Comparison of ENCODE assay signal across 13 cellular contexts in the genomic region with DNA sequence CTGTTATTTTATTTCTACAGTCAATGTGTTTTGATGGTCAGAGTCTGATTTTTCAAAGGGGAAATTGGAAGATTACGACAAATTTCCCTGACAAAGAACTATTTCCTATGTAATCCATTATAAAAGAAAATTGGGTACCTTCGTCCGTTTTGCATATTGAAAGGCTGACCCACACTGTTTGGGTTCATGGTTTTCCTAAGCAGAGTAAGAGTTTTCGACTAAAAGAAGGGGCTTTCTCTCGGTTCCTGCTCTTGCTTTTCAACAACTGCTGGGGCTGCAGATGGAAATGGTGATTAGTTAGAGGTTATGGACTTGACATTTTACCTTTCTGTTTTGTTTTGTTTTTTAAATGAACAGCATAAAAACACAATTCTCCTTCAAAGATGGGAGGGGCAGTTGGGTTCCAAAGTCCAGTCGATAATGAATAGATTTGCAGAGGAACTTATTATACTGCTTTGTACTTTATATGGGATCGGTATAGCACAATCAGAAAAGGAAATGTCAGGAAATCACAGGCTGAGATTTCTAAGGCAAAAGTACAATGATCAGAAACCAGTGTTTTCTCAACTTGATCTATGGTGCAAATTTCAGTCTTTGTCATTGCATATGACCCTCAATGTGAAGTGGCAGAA. TPM values are rescaled to one million over a fixed set of nuclear protein-coding genes. Genes with fewer than 3 reads are reported as not detected.
A peak's percentile ranks its signal among the peaks of the same experiment; 100 is the strongest.
DNase-seq lines count a peak whose midpoint lies in the region; ATAC-seq and TF ChIP-seq lines count a peak whose summit lies in the region.
"Had no signal": no experiment of that assay in that cellular context is flagged by ENCODE, and none has a peak within 500 bp of the region (broad histone marks: within the 10 kb centered on the region; RNA-seq: fewer than 3 reads in every experiment).

No MANE protein-coding gene starts in this region.

- no peaks in the 10 kb centered on the region for H3K79me2 ChIP-seq in GM23338 (replicated peaks; ENCODE audit: insufficient read depth)

- no peaks in the 10 kb centered on the region for H3K9me3 Mint-ChIP-seq in GM23338
- H3K9me3 Mint-ChIP-seq: stimulated activated memory B cell treated with anti-CD40 and anti-IgM and Interleukin-4, amounts not matched to agents 10 μg/mL and 1 μg/mL and 100 μg/mL, for 72 hours had no signal

- no peaks in the 10 kb centered on the region for H3F3A ChIP-seq in GM23338 (replicated peaks; ENCODE audit: low read depth)

- ATAC-seq in GM23338 (peak; percentile 59), HG02798 (IDR thresholded peaks at IDR 0.05; ENCODE audit: poor library complexity, unreplicated experiment) (no peak)
- ATAC-seq: stimulated activated memory B cell treated with anti-CD40 and anti-IgM and Interleukin-4, amounts not matched to agents 10 μg/mL and 1 μg/mL and 100 μg/mL, for 72 hours; T-helper 17 cell had no signal

- no peaks in the 10 kb centered on the region for H3K27me3 ChIP-seq in GM23338 (ENCODE audit: insufficient read depth)
- peaks cover 0 to 8% (median 4%) of the 10 kb centered on the region in 3 donors for H3K27me3 ChIP-seq in skeletal muscle tissue (ENCODE audit: control insufficient read depth in 3 of 3, insufficient read depth in 3 of 3, low read length in 3 of 3)

- peak overlapping the region; percentile 80 for H3K27ac ChIP-seq in GM23338 (ENCODE audit: low read depth)
- peak overlapping the region; percentile 80 for H3K27ac ChIP-seq in VCaP
- no peak overlapping the region for H3K27ac ChIP-seq in skeletal muscle tissue (ENCODE audit: low read depth, low read length)
- H3K27ac ChIP-seq: HL-60 had no signal

- H3K9me3 ChIP-seq in iPS-18c (ENCODE audit: control insufficient read depth, insufficient read depth, low read length) (no peaks in the 10 kb centered on the region), skeletal muscle tissue (ENCODE audit: control insufficient read depth in 3 of 3, low read length in 3 of 3) (no peaks in the 10 kb centered on the region)

- peak overlapping the region; percentile 28; the same call in 1 of the 2 replicates for H3K27ac Mint-ChIP-seq in GM23338
- H3K27ac Mint-ChIP-seq: stimulated activated memory B cell treated with anti-CD40 and anti-IgM and Interleukin-4, amounts not matched to agents 10 μg/mL and 1 μg/mL and 100 μg/mL, for 72 hours; T-helper 17 cell had no signal

- H3K4me3 Mint-ChIP-seq in GM23338 = peak overlapping the region; percentile 72

- no peaks in the 10 kb centered on the region for H3K27me3 Mint-ChIP-seq in GM23338 (ENCODE audit: insufficient read depth, low read depth, poor library complexity)

- H3K9ac ChIP-seq in skeletal muscle tissue (ENCODE audit: low read depth in 1 of 3, low read length in 3 of 3) = no peak overlapping the region

- peak overlapping the region; percentile 81 for H3K4me2 ChIP-seq in GM23338

- peak overlapping the region; percentile 54; the same call in 1 of the 2 replicates for H2AFZ ChIP-seq in GM23338

- DNase-seq in GM23338 (ENCODE audit: low spot score) (peak; percentile 26), HuH-7 (ENCODE audit: low spot score) (no peak), middle frontal gyrus (ENCODE audit: extremely low spot score, low spot score) (no peak), HuH-7.5 (ENCODE audit: low spot score) (no peak)
- DNase-seq: activated T-cell treated with anti-CD3 and anti-CD28 coated beads, Interleukin-2, amount 50 U/mL, for 1 hour; NCI-H524 treated with DMSO at 0.1 percent for 48 hours; T-helper 17 cell had no signal

- no peaks in the 10 kb centered on the region for H3K36me3 Mint-ChIP-seq in GM23338 (ENCODE audit: low read depth)
- H3K36me3 Mint-ChIP-seq: stimulated activated memory B cell treated with anti-CD40 and anti-IgM and Interleukin-4, amounts not matched to agents 10 μg/mL and 1 μg/mL and 100 μg/mL, for 72 hours had no signal

- H3K4me3 ChIP-seq in GM23338 (peak overlapping the region; percentile 53), iPS-18c (ENCODE audit: insufficient read depth, low read depth, low read length) (peak overlapping the region; percentile 44; the same call in 1 of the 2 replicates), skeletal muscle tissue (ENCODE audit: low read length in 3 of 3) (peak overlapping the region in 2 of 3 donors; percentile 40 to 45)

- TF ChIP-seq CTCF in GM23338 (conservative IDR thresholded peaks at IDR 0.05; ENCODE audit: low read depth in 2 of 2) = no peak
- TF ChIP-seq CTCF in VCaP (conservative IDR thresholded peaks at IDR 0.05) = no peak

- no peaks in the 10 kb centered on the region for H3K9me2 ChIP-seq in GM23338 (ENCODE audit: insufficient read depth)

- H3K36me3 ChIP-seq in GM23338 (ENCODE audit: insufficient read depth) (no peaks in the 10 kb centered on the region), skeletal muscle tissue (ENCODE audit: control insufficient read depth in 3 of 3, insufficient read depth in 3 of 3, low read length in 3 of 3) (no peaks in the 10 kb centered on the region)

- no peaks in the 10 kb centered on the region for H4K20me1 ChIP-seq in GM23338 (replicated peaks; ENCODE audit: insufficient read depth)

- H3K4me1 ChIP-seq in GM23338 (ENCODE audit: insufficient read depth) (peaks cover 39% of the 10 kb centered on the region), skeletal muscle tissue (ENCODE audit: control insufficient read depth in 3 of 3, insufficient read depth in 3 of 3, low read length in 3 of 3) (peaks cover 6 to 7% (median 6%) of the 10 kb centered on the region in 3 donors)

- H3K4me1 Mint-ChIP-seq in GM23338 = peaks cover 53% of the 10 kb centered on the region

TF ChIP-seq in GM23338, 12 proteins besides CTCF, POLR2A, EP300 and RAD21 (continues in another document):
- TF ChIP-seq EZH2 (IDR thresholded peaks at IDR 0.05; ENCODE audit: low read depth, unreplicated experiment) (no peak), EZH2phosphoT487 (IDR thresholded peaks at IDR 0.05; ENCODE audit: unreplicated experiment) (no peak), ZNF114 (CRISPR knock-in tag; IDR thresholded peaks at IDR 0.05) (no peak)
- TF ChIP-seq, protein P1, sequence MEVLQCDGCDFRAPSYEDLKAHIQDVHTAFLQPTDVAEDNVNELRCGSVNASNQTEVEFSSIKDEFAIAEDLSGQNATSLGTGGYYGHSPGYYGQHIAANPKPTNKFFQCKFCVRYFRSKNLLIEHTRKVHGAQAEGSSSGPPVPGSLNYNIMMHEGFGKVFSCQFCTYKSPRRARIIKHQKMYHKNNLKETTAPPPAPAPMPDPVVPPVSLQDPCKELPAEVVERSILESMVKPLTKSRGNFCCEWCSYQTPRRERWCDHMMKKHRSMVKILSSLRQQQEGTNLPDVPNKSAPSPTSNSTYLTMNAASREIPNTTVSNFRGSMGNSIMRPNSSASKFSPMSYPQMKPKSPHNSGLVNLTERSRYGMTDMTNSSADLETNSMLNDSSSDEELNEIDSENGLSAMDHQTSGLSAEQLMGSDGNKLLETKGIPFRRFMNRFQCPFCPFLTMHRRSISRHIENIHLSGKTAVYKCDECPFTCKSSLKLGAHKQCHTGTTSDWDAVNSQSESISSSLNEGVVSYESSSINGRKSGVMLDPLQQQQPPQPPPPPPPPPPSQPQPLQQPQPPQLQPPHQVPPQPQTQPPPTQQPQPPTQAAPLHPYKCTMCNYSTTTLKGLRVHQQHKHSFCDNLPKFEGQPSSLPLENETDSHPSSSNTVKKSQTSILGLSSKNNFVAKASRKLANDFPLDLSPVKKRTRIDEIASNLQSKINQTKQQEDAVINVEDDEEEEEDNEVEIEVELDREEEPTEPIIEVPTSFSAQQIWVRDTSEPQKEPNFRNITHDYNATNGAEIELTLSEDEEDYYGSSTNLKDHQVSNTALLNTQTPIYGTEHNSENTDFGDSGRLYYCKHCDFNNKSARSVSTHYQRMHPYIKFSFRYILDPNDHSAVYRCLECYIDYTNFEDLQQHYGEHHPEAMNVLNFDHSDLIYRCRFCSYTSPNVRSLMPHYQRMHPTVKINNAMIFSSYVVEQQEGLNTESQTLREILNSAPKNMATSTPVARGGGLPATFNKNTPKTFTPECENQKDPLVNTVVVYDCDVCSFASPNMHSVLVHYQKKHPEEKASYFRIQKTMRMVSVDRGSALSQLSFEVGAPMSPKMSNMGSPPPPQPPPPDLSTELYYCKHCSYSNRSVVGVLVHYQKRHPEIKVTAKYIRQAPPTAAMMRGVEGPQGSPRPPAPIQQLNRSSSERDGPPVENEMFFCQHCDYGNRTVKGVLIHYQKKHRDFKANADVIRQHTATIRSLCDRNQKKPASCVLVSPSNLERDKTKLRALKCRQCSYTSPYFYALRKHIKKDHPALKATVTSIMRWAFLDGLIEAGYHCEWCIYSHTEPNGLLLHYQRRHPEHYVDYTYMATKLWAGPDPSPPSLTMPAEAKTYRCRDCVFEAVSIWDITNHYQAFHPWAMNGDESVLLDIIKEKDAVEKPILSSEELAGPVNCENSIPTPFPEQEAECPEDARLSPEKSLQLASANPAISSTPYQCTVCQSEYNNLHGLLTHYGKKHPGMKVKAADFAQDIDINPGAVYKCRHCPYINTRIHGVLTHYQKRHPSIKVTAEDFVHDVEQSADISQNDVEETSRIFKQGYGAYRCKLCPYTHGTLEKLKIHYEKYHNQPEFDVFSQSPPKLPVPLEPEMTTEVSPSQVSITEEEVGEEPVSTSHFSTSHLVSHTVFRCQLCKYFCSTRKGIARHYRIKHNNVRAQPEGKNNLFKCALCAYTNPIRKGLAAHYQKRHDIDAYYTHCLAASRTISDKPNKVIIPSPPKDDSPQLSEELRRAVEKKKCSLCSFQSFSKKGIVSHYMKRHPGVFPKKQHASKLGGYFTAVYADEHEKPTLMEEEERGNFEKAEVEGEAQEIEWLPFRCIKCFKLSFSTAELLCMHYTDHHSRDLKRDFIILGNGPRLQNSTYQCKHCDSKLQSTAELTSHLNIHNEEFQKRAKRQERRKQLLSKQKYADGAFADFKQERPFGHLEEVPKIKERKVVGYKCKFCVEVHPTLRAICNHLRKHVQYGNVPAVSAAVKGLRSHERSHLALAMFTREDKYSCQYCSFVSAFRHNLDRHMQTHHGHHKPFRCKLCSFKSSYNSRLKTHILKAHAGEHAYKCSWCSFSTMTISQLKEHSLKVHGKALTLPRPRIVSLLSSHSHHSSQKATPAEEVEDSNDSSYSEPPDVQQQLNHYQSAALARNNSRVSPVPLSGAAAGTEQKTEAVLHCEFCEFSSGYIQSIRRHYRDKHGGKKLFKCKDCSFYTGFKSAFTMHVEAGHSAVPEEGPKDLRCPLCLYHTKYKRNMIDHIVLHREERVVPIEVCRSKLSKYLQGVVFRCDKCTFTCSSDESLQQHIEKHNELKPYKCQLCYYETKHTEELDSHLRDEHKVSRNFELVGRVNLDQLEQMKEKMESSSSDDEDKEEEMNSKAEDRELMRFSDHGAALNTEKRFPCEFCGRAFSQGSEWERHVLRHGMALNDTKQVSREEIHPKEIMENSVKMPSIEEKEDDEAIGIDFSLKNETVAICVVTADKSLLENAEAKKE (CRISPR knock-in tag; IDR thresholded peaks at IDR 0.05) = no peak

RNA-seq across cellular contexts. Expression of a gene that starts 1.0 kb away (rescaled TPM):
- total RNA-seq in GM23338 (2014; rRNA removed; shearing (Covaris generic)) = not detected in 2 replicates
- polyA plus RNA-seq in GM23338 (2016; fragmentation: Nextera tagmentation; extraction: Ambion mirVana) = 0.28 and 0.53 TPM in 2 replicates
- total RNA-seq in skeletal muscle tissue = 11.5 TPM
- total RNA-seq: T-helper 17 cell had no signal

Comparison
In these comparisons a context has a peak if more than half of its experiments do, and no peak if none do; other contexts are left out.
1. RNA of a gene that starts 1.0 kb away (total RNA-seq): 11.5 TPM in skeletal muscle tissue (single experiment); not detected in GM23338; every median in the first group is over 10 times any median in the second.
2. Peak in every context shown above with its lines, with median percentiles within 50 percentile points of each other: H3K4me3 ChIP-seq.